In genomic region chrX:141405878-141406492, GRCh38 we compare ENCODE assay signal across 12 cellular contexts.
DNase-seq lines count a peak whose midpoint lies in the region; ATAC-seq and TF ChIP-seq lines count a peak whose summit lies in the region.
"Had no signal": no experiment of that assay in that cellular context is flagged by ENCODE, and none has a peak within 500 bp of the region (broad histone marks: within the 10 kb centered on the region; RNA-seq: fewer than 3 reads in every experiment).

No MANE protein-coding gene starts in this region.

- no peaks in the 10 kb centered on the region for H3K36me3 ChIP-seq in Panc1 (ENCODE audit: control insufficient read depth, insufficient read depth, low read length)
- H3K36me3 ChIP-seq in osteoblast (ENCODE audit: insufficient read depth, low read length), result no peaks in the 10 kb centered on the region
- H3K36me3 ChIP-seq in sigmoid colon, result no peaks in the 10 kb centered on the region
- H3K36me3 ChIP-seq: cardiac muscle cell had no signal

- no peak for TF ChIP-seq EP300 in sigmoid colon (IDR thresholded peaks at IDR 0.05)

- no peak overlapping the region for H2AFZ ChIP-seq in osteoblast (ENCODE audit: low read length)

- no TSS peak for BruUV-seq in Panc1 (replicated peaks; lab: Mats Ljungman, UMichigan)

- DNase-seq in EL (peak; percentile 72), Panc1 (ENCODE audit: low read depth, low spot score) (peak; percentile 93), epithelial cell of prostate (ENCODE audit: low read depth, low spot score) (peak; percentile 29), osteoblast (ENCODE audit: insufficient read length, low spot score, missing footprints) (peak; percentile 73), NCI-H1417 (lab: John Stamatoyannopoulos, UW) (no peak), sigmoid colon (no peak), NCI-H187 (lab: John Stamatoyannopoulos, UW) (no peak)
- no peak for DNase-seq in activated CD4-positive, alpha-beta T cell treated with anti-CD3 and anti-CD28 coated beads, Interleukin-2, amount 10 ng/mL, durations not matched to agents 7 days and 5 days
- DNase-seq: glutamatergic neuron, NCI-H1694 had no signal

- in situ Hi-C loops in Panc1 (cut with HindIII; ENCODE audit: low pct_unique_long_range_greater_than_20kb, low sequenced_read_pairs), result no loop called here

- no peak overlapping the region; a peak in 1 of 4 replicates for H3K4me3 ChIP-seq in Panc1 (ENCODE audit: low read depth in 2 of 2, low read length in 2 of 2)
- H3K4me3 ChIP-seq in osteoblast (ENCODE audit: insufficient read depth, low read length), result no peak overlapping the region
- no peak overlapping the region for H3K4me3 ChIP-seq in sigmoid colon
- H3K4me3 ChIP-seq: cardiac muscle cell had no signal

- H3K27me3 Mint-ChIP-seq in activated CD4-positive, alpha-beta T cell treated with anti-CD3 and anti-CD28 coated beads, Interleukin-2, amount 10 ng/mL, durations not matched to agents 7 days and 5 days, result no peaks in the 10 kb centered on the region
- H3K27me3 Mint-ChIP-seq: memory B cell had no signal

- POLR2A ChIA-PET in Panc1 (lab: Charles Lee), result no interaction called here
- POLR2A ChIA-PET in activated CD4-positive, alpha-beta T cell treated with anti-CD3 and anti-CD28 coated beads, Interleukin-2, amount 10 ng/mL, durations not matched to agents 7 days and 5 days (lab: Charles Lee), result no interaction called here

- H3K79me2 ChIP-seq in osteoblast (ENCODE audit: insufficient read depth, low read length), result no peaks in the 10 kb centered on the region

- peaks cover 5% of the 10 kb centered on the region; the same call in 1 of the 2 replicates for H3K4me1 ChIP-seq in Panc1 (ENCODE audit: control insufficient read depth, insufficient read depth, low read length)
- H3K4me1 ChIP-seq in osteoblast (ENCODE audit: insufficient read depth, low read length), result peaks cover 6% of the 10 kb centered on the region
- no peaks in the 10 kb centered on the region for H3K4me1 ChIP-seq in sigmoid colon

- H3K9me3 ChIP-seq in Panc1 (ENCODE audit: control insufficient read depth, insufficient read depth, low read depth, low read length) (peaks cover 3% of the 10 kb centered on the region; the same call in 1 of the 2 replicates), osteoblast (ENCODE audit: low read depth, low read length) (no peaks in the 10 kb centered on the region), sigmoid colon (no peaks in the 10 kb centered on the region)

- ATAC-seq in Panc1, result peak; percentile 96

- TF ChIP-seq CTCF in Panc1 (IDR thresholded peaks at IDR 0.05) (no peak), osteoblast (IDR thresholded peaks at IDR 0.05; ENCODE audit: extremely low read depth, low read depth, low read length) (no peak), sigmoid colon (IDR thresholded peaks at IDR 0.05) (no peak)

- H3K27me3 ChIP-seq in Panc1 (ENCODE audit: control insufficient read depth, insufficient read depth, low read length) (no peaks in the 10 kb centered on the region), osteoblast (ENCODE audit: insufficient read depth, low read length) (no peaks in the 10 kb centered on the region), sigmoid colon (no peaks in the 10 kb centered on the region)
- H3K27me3 ChIP-seq: cardiac muscle cell had no signal

- CTCF ChIA-PET in Panc1 (lab: Charles Lee), result no interaction called here
- CTCF ChIA-PET in activated CD4-positive, alpha-beta T cell treated with anti-CD3 and anti-CD28 coated beads, Interleukin-2, amount 10 ng/mL, durations not matched to agents 7 days and 5 days (lab: Charles Lee), result no interaction called here

- H3K36me3 Mint-ChIP-seq in activated CD4-positive, alpha-beta T cell treated with anti-CD3 and anti-CD28 coated beads, Interleukin-2, amount 10 ng/mL, durations not matched to agents 7 days and 5 days (ENCODE audit: low read depth), result no peaks in the 10 kb centered on the region
- H3K36me3 Mint-ChIP-seq: memory B cell had no signal

- H4K20me1 ChIP-seq in osteoblast (ENCODE audit: insufficient read depth, low read length), result no peaks in the 10 kb centered on the region

- H3K27ac Mint-ChIP-seq in activated CD4-positive, alpha-beta T cell treated with anti-CD3 and anti-CD28 coated beads, Interleukin-2, amount 10 ng/mL, durations not matched to agents 7 days and 5 days, result no peak overlapping the region
- H3K27ac Mint-ChIP-seq: memory B cell had no signal

- H3K4me2 ChIP-seq in osteoblast (ENCODE audit: insufficient read depth, low read length), result peak overlapping the region; percentile 38

- 1 to 52% methylated on average over 2 of the region's 2 CpGs for WGBS in sigmoid colon, 2 donors

- H3K27ac ChIP-seq in Panc1 (ENCODE audit: low read length), result peak overlapping the region; percentile 89
- peak overlapping the region; percentile 87 for H3K27ac ChIP-seq in epithelial cell of prostate
- peak overlapping the region; percentile 70 for H3K27ac ChIP-seq in osteoblast (ENCODE audit: low read depth, low read length)
- no peak overlapping the region for H3K27ac ChIP-seq in sigmoid colon
- H3K27ac ChIP-seq: cardiac muscle cell had no signal

- no peak for TF ChIP-seq POLR2A in sigmoid colon (IDR thresholded peaks at IDR 0.05)

- intact Hi-C loops in Panc1 (cut with micrococcal nuclease; ENCODE audit: unreplicated experiment) (no loop called here), sigmoid colon (cut with DNase I) (no loop called here)

- no peaks in the 10 kb centered on the region for H3K4me1 Mint-ChIP-seq in activated CD4-positive, alpha-beta T cell treated with anti-CD3 and anti-CD28 coated beads, Interleukin-2, amount 10 ng/mL, durations not matched to agents 7 days and 5 days
- H3K4me1 Mint-ChIP-seq: memory B cell had no signal

- H3K4me3 Mint-ChIP-seq in activated CD4-positive, alpha-beta T cell treated with anti-CD3 and anti-CD28 coated beads, Interleukin-2, amount 10 ng/mL, durations not matched to agents 7 days and 5 days, result no peak overlapping the region
- H3K4me3 Mint-ChIP-seq: memory B cell had no signal

- H3K9me3 Mint-ChIP-seq in activated CD4-positive, alpha-beta T cell treated with anti-CD3 and anti-CD28 coated beads, Interleukin-2, amount 10 ng/mL, durations not matched to agents 7 days and 5 days, result peaks cover 2% of the 10 kb centered on the region
- H3K9me3 Mint-ChIP-seq: memory B cell had no signal

Comparison
In these comparisons a context has a peak if more than half of its experiments do, and no peak if none do; other contexts are left out.
1. DNase-seq: peak in EL (single experiment), Panc1 (single experiment), epithelial cell of prostate (single experiment) and osteoblast (single experiment); none in NCI-H1417 (0 of 3), sigmoid colon (single experiment), activated CD4-positive, alpha-beta T cell treated with anti-CD3 and anti-CD28 coated beads, Interleukin-2, amount 10 ng/mL, durations not matched to agents 7 days and 5 days (single experiment) and NCI-H187 (0 of 2).
2. H3K27ac ChIP-seq: peak in Panc1 (single experiment), epithelial cell of prostate (single experiment) and osteoblast (single experiment); none in sigmoid colon (0 of 4).